Comparison of ENCODE assay signal across 21 cellular contexts in genomic region chr1:223482766-223483165, GRCh38.
DNase-seq lines count a peak whose midpoint lies in the region; ATAC-seq, FAIRE-seq and TF ChIP-seq lines count a peak whose summit lies in the region.
"Had no signal": no experiment of that assay in that cellular context is flagged by ENCODE, and none has a peak within 500 bp of the region (broad histone marks: within the 10 kb centered on the region; RNA-seq: fewer than 3 reads in every experiment).

No MANE protein-coding gene starts in this region.

- intact Hi-C loops in natural killer cell (cut with micrococcal nuclease) (no loop called here), posterior cingulate gyrus (cut with DNase I) (no loop called here)

- peak overlapping the region; percentile 79 for H3K4me3 Mint-ChIP-seq in natural killer cell
- H3K4me3 Mint-ChIP-seq: activated naive CD4-positive, alpha-beta T cell treated with anti-CD3 and anti-CD28 coated beads, Interleukin-2, amount 50 U/mL, for 24 hours; brain; CD14-positive monocyte had no signal

- ATAC-seq in HG02798 (IDR thresholded peaks at IDR 0.05; ENCODE audit: poor library complexity, unreplicated experiment) (peak; percentile 67), natural killer cell (peak; percentile 51 to 78 (median 74))
- ATAC-seq: left colon, mucosa of descending colon had no signal

- no peak for TF ChIP-seq CTCF in natural killer cell (IDR thresholded peaks at IDR 0.05)

- peak overlapping the region; percentile 51 to 69 for H3K27ac Mint-ChIP-seq in natural killer cell
- H3K27ac Mint-ChIP-seq: activated naive CD4-positive, alpha-beta T cell treated with anti-CD3 and anti-CD28 coated beads, Interleukin-2, amount 50 U/mL, for 24 hours; brain had no signal

- FAIRE-seq in HTR-8/SVneo (lab: Jason Lieb, UNC), result no peak
- FAIRE-seq: A204.1 had no signal

- H3K27me3 Mint-ChIP-seq in natural killer cell (ENCODE audit: low read depth in 2 of 2), result peaks cover 12 to 21% of the 10 kb centered on the region in 2 donors

- peaks cover 8 to 15% of the 10 kb centered on the region in 2 donors for H3K4me1 Mint-ChIP-seq in natural killer cell

- DNase-seq in SIG-M5 treated with dmso at 0.1 percent for 504 hours (lab: John Stamatoyannopoulos, UW; ENCODE audit: unreplicated experiment) (peak; percentile 48), SIG-M5 (lab: John Stamatoyannopoulos, UW) (no peak), RPMI8226 (peak; percentile 43), natural killer cell (no peak), HTR-8/SVneo (ENCODE audit: insufficient read length, low spot score) (no peak), 8988T (no peak), posterior cingulate gyrus (no peak)
- DNase-seq: activated CD4-positive, alpha-beta T cell treated with anti-CD3 and anti-CD28 coated beads for 4 hours; DMS53; dorsolateral prefrontal cortex; left colon; mucosa of descending colon; NCI-H2081 treated with DMSO at 0.1 percent for 48 hours; NCI-H526 treated with DMSO at 0.1 percent for 48 hours; stimulated activated CD4-positive, alpha-beta T cell treated with anti-CD3 and anti-CD28 coated beads, Interleukin-4, amount 100 ng/mL, for 4 hours; thyroid gland had no signal

- H3K36me3 Mint-ChIP-seq in natural killer cell, result no peaks in the 10 kb centered on the region
- H3K36me3 Mint-ChIP-seq: activated naive CD4-positive, alpha-beta T cell treated with anti-CD3 and anti-CD28 coated beads, Interleukin-2, amount 50 U/mL, for 24 hours; brain; CD14-positive monocyte had no signal

- no peaks in the 10 kb centered on the region for H3K9me3 Mint-ChIP-seq in natural killer cell
- H3K9me3 Mint-ChIP-seq: activated naive CD4-positive, alpha-beta T cell treated with anti-CD3 and anti-CD28 coated beads, Interleukin-2, amount 50 U/mL, for 24 hours had no signal

Comparison
In these comparisons a context has a peak if more than half of its experiments do, and no peak if none do; other contexts are left out.
1. DNase-seq: peak in SIG-M5 treated with dmso at 0.1 percent for 504 hours (single experiment) and RPMI8226 (single experiment); none in SIG-M5 (single experiment), natural killer cell (single experiment), HTR-8/SVneo (single experiment), 8988T (single experiment) and posterior cingulate gyrus (0 of 10).